Comparison of ENCODE assay signal across 25 cellular contexts in the genomic region with DNA sequence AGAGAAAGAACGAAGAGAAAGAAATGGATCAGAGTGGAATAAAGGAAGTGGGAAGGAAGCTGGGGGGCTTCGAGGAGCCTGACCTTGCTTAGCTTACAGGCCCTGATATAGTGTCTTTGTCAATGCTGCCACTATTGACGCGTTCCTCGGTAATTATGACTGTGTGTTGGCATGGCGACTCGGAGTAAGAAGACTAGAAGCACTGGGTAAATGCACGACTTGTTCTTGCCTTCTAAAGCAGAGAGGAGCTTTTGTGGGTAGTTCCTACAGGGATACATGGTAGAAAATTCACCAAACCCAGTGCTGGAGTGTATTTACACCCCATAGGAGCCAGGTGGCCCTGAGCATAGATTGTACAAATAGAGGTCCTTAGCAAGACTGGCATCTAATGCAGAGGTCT.
"Had no signal": no experiment of that assay in that cellular context is flagged by ENCODE, and none has a peak within 500 bp of the region (broad histone marks: within the 10 kb centered on the region; RNA-seq: fewer than 3 reads in every experiment).

No MANE protein-coding gene starts in this region.

- H3K27ac ChIP-seq: brain microvascular endothelial cell, Peyer's patch, SJSA1 had no signal

- ATAC-seq: activated CD8-positive, alpha-beta memory T cell treated with anti-CD3 and anti-CD28 coated beads, Interleukin-2, amount 10 ng/mL, durations not matched to agents 7 days and 5 days; activated naive CD4-positive, alpha-beta T cell treated with anti-CD3 and anti-CD28 coated beads, Interleukin-2, amount 50 U/mL, for 72 hours; activated naive CD8-positive, alpha-beta T cell treated with anti-CD3 and anti-CD28 coated beads, Interleukin-2, amount 50 U/mL, for 24 hours; K562 had no signal

- H3K9me3 ChIP-seq: Peyer's patch, SJSA1 had no signal

- H3K36me3 ChIP-seq: brain microvascular endothelial cell, Peyer's patch, SJSA1 had no signal

- DNase-seq: activated B cell treated with CpG ODN at 0.5 μM for 24 hours; activated CD4-positive, alpha-beta T cell treated with anti-CD3 and anti-CD28 coated beads for 1 hour; activated CD4-positive, alpha-beta T cell treated with anti-CD3 and anti-CD28 coated beads, Interleukin-2, amount 10 ng/mL, durations not matched to agents 24 days and 14 days; activated CD4-positive, alpha-beta T cell treated with anti-CD3 and anti-CD28 coated beads, Interleukin-2, amount 50 U/mL, for 48 hours; activated CD8-positive, alpha-beta memory T cell treated with anti-CD3 and anti-CD28 coated beads, Interleukin-2, amount 10 ng/mL, durations not matched to agents 7 days and 5 days; activated effector memory CD4-positive, alpha-beta T cell treated with anti-CD3 and anti-CD28 coated beads, Interleukin-2, amount 50 U/mL, for 16 hours; activated naive CD4-positive, alpha-beta T cell treated with Interleukin-2 at 50 U/mL for 16 hours; activated naive CD8-positive, alpha-beta T cell treated with anti-CD3 and anti-CD28 coated beads, Interleukin-2, amount 50 U/mL, for 24 hours; activated T-cell treated with anti-CD3 and anti-CD28 coated beads, Interleukin-2, amount 50 U/mL, for 24 hours; amniotic stem cell; brain microvascular endothelial cell; Karpas-422; NCI-H1105 treated with DMSO at 0.1 percent for 48 hours; NCI-H1436 treated with DMSO at 0.1 percent for 48 hours; NCI-H187; NCI-H2081; NCI-H2171; NCI-H345; NCI-H510A; NCI-H526 treated with DMSO at 0.1 percent for 48 hours; Peyer's patch; SHP77 had no signal

- H3K4me3 ChIP-seq: K562, Peyer's patch, SJSA1 had no signal
